ENCODE assay signal across 31 cellular contexts in genomic region chr1:111959436-111959835, GRCh38. TPM values are rescaled to one million over a fixed set of nuclear protein-coding genes. Genes with fewer than 3 reads are reported as not detected.
DNase-seq lines count a peak whose midpoint lies in the region; ATAC-seq, FAIRE-seq and TF ChIP-seq lines count a peak whose summit lies in the region.
"Had no signal": no experiment of that assay in that cellular context is flagged by ENCODE, and none has a peak within 500 bp of the region (broad histone marks: within the 10 kb centered on the region; RNA-seq: fewer than 3 reads in every experiment).

No MANE protein-coding gene starts in this region.

- in situ Hi-C loops in IMR-90 (cut with MboI; ENCODE audit: low sequenced_read_pairs) (no loop called here), K562 (cut with MboI) (no loop called here)

- TF ChIP-seq RAD21 in IMR-90 (IDR thresholded peaks at IDR 0.05; ENCODE audit: low read length) (no peak), K562 (CRISPR knock-in tag; conservative IDR thresholded peaks at IDR 0.05 in 1 of 2, IDR thresholded peaks at IDR 0.05 in 1 of 2) (peak; percentile 13 to 46; a peak in 2 of 4 replicates)

- H3K27ac ChIP-seq in IMR-90 (ENCODE audit: insufficient read depth, low read length) (no peak overlapping the region), K562 (ENCODE audit: extremely low read depth, low read depth, low read length) (no peak overlapping the region), mesendoderm (ENCODE audit: low read depth, low read length) (no peak overlapping the region)
- H3K27ac ChIP-seq in CD8-positive, alpha-beta T cell (ENCODE audit: low read depth, low read length), result no peak overlapping the region
- H3K27ac ChIP-seq: brain microvascular endothelial cell, C4-2B, neural progenitor cell, parathyroid adenoma, upper lobe of left lung had no signal

- no peak overlapping the region for H3K27ac Mint-ChIP-seq in CD8-positive, alpha-beta T cell
- H3K27ac Mint-ChIP-seq in activated naive CD8-positive, alpha-beta T cell treated with anti-CD3 and anti-CD28 coated beads for 36 hours, result no peak overlapping the region
- H3K27ac Mint-ChIP-seq: activated CD4-positive, alpha-beta T cell treated with anti-CD3 and anti-CD28 coated beads, Interleukin-2, amount 10 ng/mL, durations not matched to agents 24 days and 14 days; neural progenitor cell; stimulated activated naive B cell treated with anti-CD40 and anti-IgM and Interleukin-4, amounts not matched to agents 10 μg/mL and 1 μg/mL and 100 μg/mL, for 72 hours; T-helper 2 cell treated with Interferon-gamma antibody and Interleukin-4, amounts not matched to agents 5 μg/mL and 100 μg/mL, for 36 hours had no signal

- H3K4ac ChIP-seq in IMR-90 (ENCODE audit: low read depth, low read length) (no peak overlapping the region), mesendoderm (ENCODE audit: low read depth, low read length) (no peak overlapping the region)

- BruUV-seq in IMR-90 (replicated peaks; lab: Mats Ljungman, UMichigan) (no TSS peak), K562 (replicated peaks; lab: Mats Ljungman, UMichigan) (no TSS peak)

- H3K9me3 Mint-ChIP-seq in CD8-positive, alpha-beta T cell, result no peaks in the 10 kb centered on the region
- H3K9me3 Mint-ChIP-seq in activated naive CD8-positive, alpha-beta T cell treated with anti-CD3 and anti-CD28 coated beads for 36 hours, result no peaks in the 10 kb centered on the region
- H3K9me3 Mint-ChIP-seq: activated CD4-positive, alpha-beta T cell treated with anti-CD3 and anti-CD28 coated beads, Interleukin-2, amount 10 ng/mL, durations not matched to agents 24 days and 14 days; activated T-cell treated with anti-CD3 and anti-CD28 coated beads, Interleukin-2, amount 50 U/mL, for 4 hours; neural progenitor cell; T-helper 2 cell treated with Interferon-gamma antibody and Interleukin-4, amounts not matched to agents 5 μg/mL and 100 μg/mL, for 36 hours had no signal

- H3K79me1 ChIP-seq in IMR-90 (ENCODE audit: low read depth in 1 of 2, low read length in 2 of 2) (no peaks in the 10 kb centered on the region), mesendoderm (ENCODE audit: low read length) (no peaks in the 10 kb centered on the region)

- peaks cover 27% of the 10 kb centered on the region for H3K27me3 Mint-ChIP-seq in CD8-positive, alpha-beta T cell (ENCODE audit: low read depth)
- H3K27me3 Mint-ChIP-seq in activated naive CD8-positive, alpha-beta T cell treated with anti-CD3 and anti-CD28 coated beads for 36 hours, result peaks cover 27% of the 10 kb centered on the region

- H2BK120ac ChIP-seq in IMR-90 (ENCODE audit: low read depth, low read length) (no peak overlapping the region), mesendoderm (ENCODE audit: low read depth, low read length) (no peak overlapping the region)

- no peak overlapping the region for H3K4me3 Mint-ChIP-seq in CD8-positive, alpha-beta T cell
- H3K4me3 Mint-ChIP-seq in activated naive CD8-positive, alpha-beta T cell treated with anti-CD3 and anti-CD28 coated beads for 36 hours, result no peak overlapping the region
- H3K4me3 Mint-ChIP-seq: activated CD4-positive, alpha-beta T cell treated with anti-CD3 and anti-CD28 coated beads, Interleukin-2, amount 10 ng/mL, durations not matched to agents 24 days and 14 days; activated T-cell treated with anti-CD3 and anti-CD28 coated beads, Interleukin-2, amount 50 U/mL, for 4 hours; neural progenitor cell; stimulated activated naive B cell treated with anti-CD40 and anti-IgM and Interleukin-4, amounts not matched to agents 10 μg/mL and 1 μg/mL and 100 μg/mL, for 72 hours; T-helper 2 cell treated with Interferon-gamma antibody and Interleukin-4, amounts not matched to agents 5 μg/mL and 100 μg/mL, for 36 hours had no signal

- no peak overlapping the region for H2AK9ac ChIP-seq in IMR-90 (replicated peaks; ENCODE audit: low read depth, low read length, poor library complexity)

- no peak overlapping the region for H3K4me2 ChIP-seq in IMR-90 (ENCODE audit: low read depth, low read length)
- H3K4me2 ChIP-seq in K562 (ENCODE audit: insufficient read depth, low read length), result no peak overlapping the region
- no peak overlapping the region for H3K4me2 ChIP-seq in mesendoderm (ENCODE audit: low read length)
- H3K4me2 ChIP-seq: neural progenitor cell had no signal

- H3K9me1 ChIP-seq in IMR-90 (ENCODE audit: insufficient read depth, low read length), result no peaks in the 10 kb centered on the region
- no peaks in the 10 kb centered on the region for H3K9me1 ChIP-seq in K562 (ENCODE audit: control insufficient read depth, insufficient read depth, low read length)

- H2BK5ac ChIP-seq in IMR-90 (ENCODE audit: low read depth, low read length, poor library complexity, severe bottlenecking) (no peak overlapping the region), mesendoderm (ENCODE audit: low read length) (no peak overlapping the region)

- no peak overlapping the region for H3K56ac ChIP-seq in IMR-90 (ENCODE audit: extremely low read depth, insufficient read depth, low read length)
- no peak overlapping the region for H3K56ac ChIP-seq in mesendoderm (ENCODE audit: low read length)

- no peak for ATAC-seq in IMR-90 (ENCODE audit: low read depth)
- peak; percentile 76 for ATAC-seq in K562
- ATAC-seq in CD8-positive, alpha-beta T cell, result no peak
- ATAC-seq: activated T-cell treated with anti-CD3 and anti-CD28 coated beads, Interleukin-2, amount 50 U/mL, for 4 hours; sciatic nerve; stimulated activated naive B cell treated with anti-CD40 and anti-IgM and Interleukin-4, amounts not matched to agents 10 μg/mL and 1 μg/mL and 100 μg/mL, for 72 hours had no signal

- DNase-seq in GM06990 (ENCODE audit: extremely low read depth, insufficient read length) (no peak), IMR-90 (no peak), K562 (ENCODE audit: extremely low read depth in 1 of 4, low spot score in 3 of 4) (peak in 3 of 4 experiments; percentile 17 to 25 (median 23)), mesendoderm (peak; percentile 25), amniotic stem cell (lab: John Stamatoyannopoulos, UW) (no peak)
- no peak for DNase-seq in CD8-positive, alpha-beta T cell
- no peak for DNase-seq in activated naive CD8-positive, alpha-beta T cell treated with anti-CD3 and anti-CD28 coated beads for 36 hours
- DNase-seq: activated CD4-positive, alpha-beta T cell treated with anti-CD3 and anti-CD28 coated beads, Interleukin-2, amount 10 ng/mL, durations not matched to agents 24 days and 14 days; activated gamma-delta T cell treated with Interleukin-2 at 50 U/mL for 16 hours; activated T-cell treated with anti-CD3 and anti-CD28 coated beads, Interleukin-2, amount 50 U/mL, for 4 hours; brain microvascular endothelial cell; Calu3; effector CD4-positive, alpha-beta T cell; heart left ventricle; KBM-7; NCI-H1436 treated with DMSO at 0.1 percent for 48 hours; NCI-H2107; NCI-H774; OCI-M1; stimulated activated CD4-positive, alpha-beta T cell treated with anti-CD3 and anti-CD28 coated beads, Interleukin-15, amount 100 ng/mL, for 24 hours; stimulated activated naive B cell treated with anti-CD40 and anti-IgM and Interleukin-4, amounts not matched to agents 10 μg/mL and 1 μg/mL and 100 μg/mL, for 72 hours; upper lobe of left lung had no signal

- H3K79me2 ChIP-seq in K562 (ENCODE audit: control insufficient read depth, insufficient read depth, low read length), result no peaks in the 10 kb centered on the region
- H3K79me2 ChIP-seq in mesendoderm (ENCODE audit: control insufficient read depth, insufficient read depth, low read length), result no peaks in the 10 kb centered on the region
- H3K79me2 ChIP-seq: parathyroid adenoma had no signal

- peaks cover 9% of the 10 kb centered on the region for H3K27me3 ChIP-seq in GM06990 (replicated peaks; ENCODE audit: control insufficient read depth, insufficient read depth, low read length)
- no peaks in the 10 kb centered on the region; the same call in 1 of the 2 replicates for H3K27me3 ChIP-seq in IMR-90 (ENCODE audit: control insufficient read depth, insufficient read depth, low read length)
- H3K27me3 ChIP-seq in K562 (ENCODE audit: control insufficient read depth in 2 of 2, insufficient read depth in 2 of 2, low read length in 2 of 2), result peaks cover 17 to 45% of the 10 kb centered on the region in 2 experiments; a peak in 4 of 5 replicates
- H3K27me3 ChIP-seq in mesendoderm (ENCODE audit: insufficient read depth, low read length, poor library complexity), result no peaks in the 10 kb centered on the region
- H3K27me3 ChIP-seq in CD8-positive, alpha-beta T cell (ENCODE audit: insufficient read depth, low read length), result no peaks in the 10 kb centered on the region
- H3K27me3 ChIP-seq: brain microvascular endothelial cell, heart left ventricle, neural progenitor cell, upper lobe of left lung had no signal

- dilution Hi-C loops in IMR-90 (cut with HindIII; ENCODE audit: low sequenced_read_pairs, unreplicated experiment), result no loop called here

- H4K8ac ChIP-seq in IMR-90 (ENCODE audit: low read depth in 2 of 2, low read length in 2 of 2) (no peak overlapping the region), mesendoderm (ENCODE audit: low read depth, low read length) (no peak overlapping the region)

- H2AFZ ChIP-seq in IMR-90 (replicated peaks; ENCODE audit: low read length, poor library complexity) (peak overlapping the region; percentile 18), K562 (ENCODE audit: low read depth, low read length) (no peak overlapping the region)
- H2AFZ ChIP-seq: neural progenitor cell, parathyroid adenoma had no signal

- H3K18ac ChIP-seq in IMR-90 (ENCODE audit: low read depth, low read length), result no peak overlapping the region
- H3K18ac ChIP-seq in mesendoderm (ENCODE audit: low read length), result no peak overlapping the region

- intact Hi-C loops in IMR-90 (cut with micrococcal nuclease), result no loop called here
- intact Hi-C loops in K562 (cut with micrococcal nuclease), result no loop called here
- intact Hi-C loops in CD8-positive, alpha-beta T cell (cut with DNase I, micrococcal nuclease), result no loop called here

- TF ChIP-seq POLR2A in IMR-90 (IDR thresholded peaks at IDR 0.05; ENCODE audit: low read depth, low read length) (no peak), K562 (conservative IDR thresholded peaks at IDR 0.05) (no peak)

- no peak overlapping the region for H4K91ac ChIP-seq in IMR-90 (ENCODE audit: insufficient read depth, low read depth, low read length)

- H3K4me1 ChIP-seq in IMR-90 (ENCODE audit: control insufficient read depth, insufficient read depth, low read length) (no peaks in the 10 kb centered on the region), K562 (replicated peaks in 1 of 2; ENCODE audit: control insufficient read depth in 2 of 2, insufficient read depth in 2 of 2, low read length in 2 of 2) (no peaks in the 10 kb centered on the region), mesendoderm (ENCODE audit: control insufficient read depth, low read depth, low read length) (no peaks in the 10 kb centered on the region)
- no peaks in the 10 kb centered on the region for H3K4me1 ChIP-seq in CD8-positive, alpha-beta T cell (ENCODE audit: insufficient read depth, low read length)
- H3K4me1 ChIP-seq: parathyroid adenoma had no signal

- CTCF ChIA-PET in IMR-90 (lab: Yijun Ruan, JAX), result no interaction called here
- CTCF ChIA-PET in K562 (lab: Yijun Ruan, JAX; ENCODE audit: low intra/inter-chr PET ratio), result no interaction called here
- CTCF ChIA-PET in CD8-positive, alpha-beta T cell (lab: Charles Lee), result no interaction called here

- peak; percentile 14 for TF ChIP-seq CTCF in GM06990 (IDR thresholded peaks at IDR 0.05; ENCODE audit: insufficient read depth, low read length, poor library complexity, severe bottlenecking)
- no peak for TF ChIP-seq CTCF in IMR-90 (conservative IDR thresholded peaks at IDR 0.05; ENCODE audit: low read depth, low read length)
- TF ChIP-seq CTCF in K562 (IDR thresholded peaks at IDR 0.05 in 2 of 3, conservative IDR thresholded peaks at IDR 0.05 in 1 of 3; ENCODE audit: insufficient read depth in 2 of 3, low read depth in 1 of 3, low read length in 3 of 3), result peak; percentile 19 to 47 (median 36); a peak in 3 of 6 replicates
- no peak for TF ChIP-seq CTCF in CD8-positive, alpha-beta T cell (IDR thresholded peaks at IDR 0.05)

- WGBS in IMR-90 (ENCODE audit: extremely low coverage in 2 of 2, insufficient read length in 1 of 2), 2 experiments, result no CpG with 5 or more reads among the region's 4 CpGs
- WGBS in K562 (ENCODE audit: insufficient coverage, low coverage, missing lambda C conversion rate), result 0% methylated on average over 4 of the region's 4 CpGs
- no CpG with 5 or more reads among the region's 4 CpGs for WGBS in mesendoderm (ENCODE audit: extremely low coverage, insufficient coverage, low lambda C conversion rate)

- no peaks in the 10 kb centered on the region for H3K4me1 Mint-ChIP-seq in CD8-positive, alpha-beta T cell (ENCODE audit: low read depth)
- no peaks in the 10 kb centered on the region for H3K4me1 Mint-ChIP-seq in activated naive CD8-positive, alpha-beta T cell treated with anti-CD3 and anti-CD28 coated beads for 36 hours
- H3K4me1 Mint-ChIP-seq: activated CD4-positive, alpha-beta T cell treated with anti-CD3 and anti-CD28 coated beads, Interleukin-2, amount 10 ng/mL, durations not matched to agents 24 days and 14 days; stimulated activated naive B cell treated with anti-CD40 and anti-IgM and Interleukin-4, amounts not matched to agents 10 μg/mL and 1 μg/mL and 100 μg/mL, for 72 hours had no signal

- H3K14ac ChIP-seq in IMR-90 (replicated peaks; ENCODE audit: low read depth, low read length), result no peak overlapping the region

- no peak overlapping the region for H4K5ac ChIP-seq in IMR-90 (ENCODE audit: low read depth, low read length)
- H4K5ac ChIP-seq in mesendoderm (ENCODE audit: low read length), result no peak overlapping the region

- H2BK20ac ChIP-seq in IMR-90 (ENCODE audit: low read depth, low read length), result no peak overlapping the region

- H2BK15ac ChIP-seq in IMR-90 (ENCODE audit: low read depth, low read length) (no peak overlapping the region), mesendoderm (replicated peaks; ENCODE audit: low read depth) (no peak overlapping the region)

- H3K9me3 ChIP-seq in IMR-90 (ENCODE audit: control insufficient read depth, insufficient read depth, low read length) (no peaks in the 10 kb centered on the region), K562 (replicated peaks; ENCODE audit: control insufficient read depth, insufficient read depth, low read depth, low read length) (no peaks in the 10 kb centered on the region)
- H3K9me3 ChIP-seq in CD8-positive, alpha-beta T cell (ENCODE audit: low read length), result no peaks in the 10 kb centered on the region
- H3K9me3 ChIP-seq: heart left ventricle, upper lobe of left lung had no signal

- H3K4me3 ChIP-seq in GM06990 (replicated peaks; ENCODE audit: low read depth, low read length) (no peak overlapping the region), IMR-90 (ENCODE audit: insufficient read depth, low read depth, low read length) (no peak overlapping the region), K562 (no peak overlapping the region), mesendoderm (ENCODE audit: low read length) (no peak overlapping the region)
- H3K4me3 ChIP-seq in CD8-positive, alpha-beta T cell (ENCODE audit: low read depth, low read length), result no peak overlapping the region
- H3K4me3 ChIP-seq: heart left ventricle, neural progenitor cell, upper lobe of left lung had no signal

- POLR2A ChIA-PET in IMR-90 (lab: Charles Lee; ENCODE audit: unreplicated experiment) (no interaction called here), K562 (lab: Yijun Ruan, JAX) (interaction anchor here (0.5 to 1.1 kb wide), 3 partner anchors 12 to 18 kb away, joined by 3 to 5 read pairs (median 3); no protein-coding TSS in a partner anchor)
- POLR2A ChIA-PET in CD8-positive, alpha-beta T cell (lab: Charles Lee), result no interaction called here

- H3K9ac ChIP-seq in IMR-90 (ENCODE audit: low read depth, low read length) (no peak overlapping the region), K562 (ENCODE audit: insufficient read depth in 1 of 2, low read depth in 2 of 2, low read length in 2 of 2) (no peak overlapping the region), mesendoderm (ENCODE audit: low read length) (no peak overlapping the region)
- H3K9ac ChIP-seq: neural progenitor cell, parathyroid adenoma had no signal

- TF ChIP-seq EP300 in K562 (IDR thresholded peaks at IDR 0.05; ENCODE audit: low read length), result no peak

- no peak overlapping the region for H2AK5ac ChIP-seq in IMR-90 (ENCODE audit: low read depth, low read length)
- no peak overlapping the region for H2AK5ac ChIP-seq in mesendoderm (ENCODE audit: low read length)

- H3K23ac ChIP-seq in IMR-90 (ENCODE audit: low read depth, low read length) (no peak overlapping the region), mesendoderm (ENCODE audit: low read length) (no peak overlapping the region)

- FAIRE-seq in K562 (lab: Jason Lieb, UNC), result no peak
- FAIRE-seq: GM12892, H54 had no signal

- H3K36me3 Mint-ChIP-seq in CD8-positive, alpha-beta T cell, result no peaks in the 10 kb centered on the region
- H3K36me3 Mint-ChIP-seq in activated naive CD8-positive, alpha-beta T cell treated with anti-CD3 and anti-CD28 coated beads for 36 hours, result no peaks in the 10 kb centered on the region
- H3K36me3 Mint-ChIP-seq: neural progenitor cell; stimulated activated naive B cell treated with anti-CD40 and anti-IgM and Interleukin-4, amounts not matched to agents 10 μg/mL and 1 μg/mL and 100 μg/mL, for 72 hours had no signal

- H4K20me1 ChIP-seq in IMR-90 (ENCODE audit: insufficient read depth, low read length) (no peaks in the 10 kb centered on the region), K562 (replicated peaks; ENCODE audit: control insufficient read depth, insufficient read depth, low read length) (no peaks in the 10 kb centered on the region)

- H3K36me3 ChIP-seq in GM06990 (ENCODE audit: control insufficient read depth, insufficient read depth, low read length) (no peaks in the 10 kb centered on the region), IMR-90 (ENCODE audit: control insufficient read depth, insufficient read depth, low read length) (no peaks in the 10 kb centered on the region), K562 (ENCODE audit: control insufficient read depth, insufficient read depth, low read length) (no peaks in the 10 kb centered on the region), mesendoderm (ENCODE audit: control insufficient read depth, insufficient read depth, low read length) (no peaks in the 10 kb centered on the region)
- no peaks in the 10 kb centered on the region for H3K36me3 ChIP-seq in CD8-positive, alpha-beta T cell (ENCODE audit: insufficient read depth, low read length)
- H3K36me3 ChIP-seq: brain microvascular endothelial cell, heart left ventricle, neural progenitor cell, upper lobe of left lung had no signal

RNA-seq across cellular contexts. Expression of gene KCND3, which starts 30.0 kb away (rescaled TPM):
- total RNA-seq in IMR-90 (2012; rRNA removed) (under 0.01 TPM in 2 replicates), K562 (2014; rRNA removed) (not detected in 2 replicates), K562 (2014; rRNA removed; fragmentation: Illumina TruSeq; extraction: Trizol) (not detected in 2 replicates), K562 (2015; rRNA removed; fragmentation: Illumina TruSeq; extraction: Trizol) (not detected in 2 replicates), K562 (2021) (not detected in 2 replicates)
- polyA plus RNA-seq in IMR-90 (2012; rRNA removed) (0.03 and 0.04 TPM in 2 replicates), K562 (2011; rRNA removed) (not detected in 2 replicates), K562 (2014; fragmentation: Illumina TruSeq; extraction: Trizol) (not detected in 2 replicates), K562 (2014; fragmentation: Nextera tagmentation; extraction: Ambion mirVana) (not detected), K562 (2014; rRNA removed) (not detected in 2 replicates)
- polyA plus RNA-seq in IMR-90 (2012; cell fraction: cytosol; rRNA removed), result 0.03 TPM in 1 of 2 replicates, not detected in the other
- polyA plus RNA-seq in IMR-90 (2012; cell fraction: nucleus; rRNA removed; ENCODE audit: low replicate concordance), result 0.02 TPM in 1 of 2 replicates, not detected in the other
- total RNA-seq in K562 (2011; cell fraction: chromatin; rRNA removed; ENCODE audit: low replicate concordance), result not detected in 2 replicates
- not detected in 2 replicates for total RNA-seq in K562 (2011; cell fraction: nucleolus; rRNA removed)
- total RNA-seq in K562 (2011; cell fraction: nucleoplasm; rRNA removed), result not detected in 2 replicates
- polyA plus RNA-seq in K562 (2011; cell fraction: cytosol; rRNA removed), result not detected in 2 replicates
- polyA plus RNA-seq in K562 (2011; cell fraction: nucleus; rRNA removed), result not detected in 2 replicates
- 0.03 TPM in 1 of 2 replicates, not detected in the other for polyA plus RNA-seq in K562 (2012)
- not detected in 2 replicates for polyA minus RNA-seq in K562 (2011; rRNA and poly(A)+ RNA removed)
- polyA minus RNA-seq in K562 (2011; cell fraction: cytosol; rRNA and poly(A)+ RNA removed), result not detected in 2 replicates
- polyA minus RNA-seq in K562 (2011; cell fraction: nucleus; rRNA and poly(A)+ RNA removed), result not detected in 2 replicates
- polyA plus RNA-seq in mesendoderm (2013, experiment 1 of 2), result 0.67 TPM
- polyA plus RNA-seq in mesendoderm (2013, experiment 2 of 2), result 0.67 TPM
- total RNA-seq in CD8-positive, alpha-beta T cell, result not detected
- total RNA-seq in activated naive CD8-positive, alpha-beta T cell treated with anti-CD3 and anti-CD28 coated beads for 36 hours, result not detected
- total RNA-seq: activated CD4-positive, alpha-beta T cell treated with anti-CD3 and anti-CD28 coated beads, Interleukin-2, amount 10 ng/mL, durations not matched to agents 24 days and 14 days; activated T-cell treated with anti-CD3 and anti-CD28 coated beads, Interleukin-2, amount 50 U/mL, for 4 hours; Daoy; epithelial cell of proximal tubule had no signal

Comparison
In these comparisons a context has a peak if more than half of its experiments do, and no peak if none do; other contexts are left out.
1. DNase-seq: peak in K562 (3 of 4) and mesendoderm (single experiment); none in GM06990 (single experiment), IMR-90 (single experiment), CD8-positive, alpha-beta T cell (0 of 7), activated naive CD8-positive, alpha-beta T cell treated with anti-CD3 and anti-CD28 coated beads for 36 hours (single experiment) and amniotic stem cell (single experiment).
2. CTCF ChIP-seq: peak in GM06990 (single experiment) and K562 (3 of 3); none in IMR-90 (single experiment) and CD8-positive, alpha-beta T cell (single experiment).